19 cellular contexts compared by ENCODE assay signal in the genomic region with DNA sequence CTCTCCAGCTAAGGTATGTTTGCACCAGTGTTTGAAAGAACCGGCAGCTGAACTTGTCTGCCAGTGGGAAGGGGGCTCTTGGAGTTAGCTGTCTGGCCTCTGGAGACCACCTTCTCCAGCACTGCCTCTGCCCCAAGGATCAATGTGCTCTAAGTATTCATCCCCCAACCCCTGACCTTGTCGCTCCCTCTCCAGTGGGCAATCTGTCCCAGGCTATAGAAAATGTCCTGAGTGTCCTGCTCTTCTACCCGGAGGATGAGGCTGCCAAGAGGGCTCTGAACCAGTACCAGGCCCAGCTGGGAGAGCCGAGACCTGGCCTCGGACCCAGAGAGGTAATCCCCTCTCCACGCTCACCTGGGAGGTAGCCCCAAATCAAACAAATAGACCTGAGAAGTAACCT. TPM values are rescaled to one million over a fixed set of nuclear protein-coding genes. Genes with fewer than 3 reads are reported as not detected.
DNase-seq lines count a peak whose midpoint lies in the region; ATAC-seq and TF ChIP-seq lines count a peak whose summit lies in the region.
"Had no signal": no experiment of that assay in that cellular context is flagged by ENCODE, and none has a peak within 500 bp of the region (broad histone marks: within the 10 kb centered on the region; RNA-seq: fewer than 3 reads in every experiment).

No MANE protein-coding gene starts in this region.

- no peak for ATAC-seq in activated CD4-positive, alpha-beta T cell treated with anti-CD3 and anti-CD28 coated beads for 36 hours
- no peak for ATAC-seq in mucosa of descending colon
- no peak for ATAC-seq in heart right ventricle
- ATAC-seq: GM12878, HepG2 had no signal

- no peak for DNase-seq in activated CD4-positive, alpha-beta T cell treated with anti-CD3 and anti-CD28 coated beads, Interleukin-2, amount 10 ng/mL, durations not matched to agents 24 days and 14 days
- DNase-seq in activated CD4-positive, alpha-beta T cell treated with anti-CD3 and anti-CD28 coated beads for 36 hours: no peak
- DNase-seq in activated T-helper 1 cell treated with anti-CD3 and anti-CD28 coated beads, Interleukin-12 subunit alpha, Interleukin-12 subunit beta, Interleukin-2, Interleukin-4 antibody, amounts not matched to agents 30 ng/mL and 10 ng/mL and 1 ng/mL, durations not matched to agents 14 hours and 24 hours and 36 hours (ENCODE audit: low spot score): no peak
- DNase-seq in mucosa of descending colon (peak in 2 of 3 donors; percentile 15 to 36), type B pancreatic cell (ENCODE audit: extremely low spot score, unreplicated experiment) (no peak), RPMI8226 (no peak), heart right ventricle (no peak)
- no peak for DNase-seq in stimulated activated naive CD4-positive, alpha-beta T cell (lab: John Stamatoyannopoulos, UW)
- DNase-seq: Calu3, H7, MM.1S, NCI-H187 treated with DMSO at 0.1 percent for 48 hours, NCI-H2171, NCI-H446 treated with DMSO at 0.1 percent for 48 hours, NCI-H748 treated with DMSO at 0.1 percent for 48 hours, SHP77 treated with DMSO at 0.1 percent for 48 hours had no signal

- H3K4me3 ChIP-seq in mucosa of descending colon (no peak overlapping the region), heart right ventricle (no peak overlapping the region)
- H3K4me3 ChIP-seq: GM12878 had no signal

- peaks cover 37% of the 10 kb centered on the region for H3K27me3 Mint-ChIP-seq in activated CD4-positive, alpha-beta T cell treated with anti-CD3 and anti-CD28 coated beads, Interleukin-2, amount 10 ng/mL, durations not matched to agents 24 days and 14 days
- peaks cover 17% of the 10 kb centered on the region for H3K27me3 Mint-ChIP-seq in activated CD4-positive, alpha-beta T cell treated with anti-CD3 and anti-CD28 coated beads for 36 hours
- H3K27me3 Mint-ChIP-seq in activated T-helper 1 cell treated with anti-CD3 and anti-CD28 coated beads, Interleukin-12 subunit alpha, Interleukin-12 subunit beta, Interleukin-2, Interleukin-4 antibody, amounts not matched to agents 30 ng/mL and 10 ng/mL and 1 ng/mL, durations not matched to agents 14 hours and 24 hours and 36 hours (ENCODE audit: insufficient read depth): peaks cover 33% of the 10 kb centered on the region
- H3K27me3 Mint-ChIP-seq in type B pancreatic cell: peaks cover 15% of the 10 kb centered on the region

- WGBS in heart right ventricle, 2 donors: 88 to 93% methylated on average over 6 of the region's 6 CpGs

- H3K27ac Mint-ChIP-seq in activated CD4-positive, alpha-beta T cell treated with anti-CD3 and anti-CD28 coated beads, Interleukin-2, amount 10 ng/mL, durations not matched to agents 24 days and 14 days: no peak overlapping the region
- no peak overlapping the region for H3K27ac Mint-ChIP-seq in activated CD4-positive, alpha-beta T cell treated with anti-CD3 and anti-CD28 coated beads for 36 hours
- no peak overlapping the region for H3K27ac Mint-ChIP-seq in activated T-helper 1 cell treated with anti-CD3 and anti-CD28 coated beads, Interleukin-12 subunit alpha, Interleukin-12 subunit beta, Interleukin-2, Interleukin-4 antibody, amounts not matched to agents 30 ng/mL and 10 ng/mL and 1 ng/mL, durations not matched to agents 14 hours and 24 hours and 36 hours
- no peak overlapping the region for H3K27ac Mint-ChIP-seq in type B pancreatic cell

- H3K9me3 Mint-ChIP-seq in activated CD4-positive, alpha-beta T cell treated with anti-CD3 and anti-CD28 coated beads, Interleukin-2, amount 10 ng/mL, durations not matched to agents 24 days and 14 days: no peaks in the 10 kb centered on the region
- H3K9me3 Mint-ChIP-seq in activated CD4-positive, alpha-beta T cell treated with anti-CD3 and anti-CD28 coated beads for 36 hours (ENCODE audit: low read depth): no peaks in the 10 kb centered on the region
- no peaks in the 10 kb centered on the region for H3K9me3 Mint-ChIP-seq in activated T-helper 1 cell treated with anti-CD3 and anti-CD28 coated beads, Interleukin-12 subunit alpha, Interleukin-12 subunit beta, Interleukin-2, Interleukin-4 antibody, amounts not matched to agents 30 ng/mL and 10 ng/mL and 1 ng/mL, durations not matched to agents 14 hours and 24 hours and 36 hours
- H3K9me3 Mint-ChIP-seq in type B pancreatic cell: no peaks in the 10 kb centered on the region

- CTCF ChIA-PET in activated CD4-positive, alpha-beta T cell treated with anti-CD3 and anti-CD28 coated beads for 36 hours (lab: Charles Lee): interaction anchor here (0.5 to 6.0 kb wide), 11 partner anchors 8 to 166 kb away, joined by 3 to 55 read pairs (median 3); a partner anchor contains a TSS

- H3K27ac ChIP-seq in heart right ventricle: no peak overlapping the region
- H3K27ac ChIP-seq: C4-2B had no signal

- peak overlapping the region; percentile 26 for H3K4me3 Mint-ChIP-seq in activated CD4-positive, alpha-beta T cell treated with anti-CD3 and anti-CD28 coated beads, Interleukin-2, amount 10 ng/mL, durations not matched to agents 24 days and 14 days
- H3K4me3 Mint-ChIP-seq in activated CD4-positive, alpha-beta T cell treated with anti-CD3 and anti-CD28 coated beads for 36 hours: no peak overlapping the region
- peak overlapping the region; percentile 63 for H3K4me3 Mint-ChIP-seq in activated T-helper 1 cell treated with anti-CD3 and anti-CD28 coated beads, Interleukin-12 subunit alpha, Interleukin-12 subunit beta, Interleukin-2, Interleukin-4 antibody, amounts not matched to agents 30 ng/mL and 10 ng/mL and 1 ng/mL, durations not matched to agents 14 hours and 24 hours and 36 hours
- H3K4me3 Mint-ChIP-seq in type B pancreatic cell: peak overlapping the region; percentile 79

- H3K9me3 ChIP-seq in mucosa of descending colon (no peaks in the 10 kb centered on the region), heart right ventricle (no peaks in the 10 kb centered on the region)

- TF ChIP-seq CTCF in mucosa of descending colon (IDR thresholded peaks at IDR 0.05) (no peak), type B pancreatic cell (conservative IDR thresholded peaks at IDR 0.05) (no peak), heart right ventricle (IDR thresholded peaks at IDR 0.05) (no peak)

- H3K4me1 Mint-ChIP-seq in activated CD4-positive, alpha-beta T cell treated with anti-CD3 and anti-CD28 coated beads, Interleukin-2, amount 10 ng/mL, durations not matched to agents 24 days and 14 days: peaks cover 24% of the 10 kb centered on the region
- H3K4me1 Mint-ChIP-seq in activated CD4-positive, alpha-beta T cell treated with anti-CD3 and anti-CD28 coated beads for 36 hours: peaks cover 21% of the 10 kb centered on the region
- H3K4me1 Mint-ChIP-seq in activated T-helper 1 cell treated with anti-CD3 and anti-CD28 coated beads, Interleukin-12 subunit alpha, Interleukin-12 subunit beta, Interleukin-2, Interleukin-4 antibody, amounts not matched to agents 30 ng/mL and 10 ng/mL and 1 ng/mL, durations not matched to agents 14 hours and 24 hours and 36 hours (ENCODE audit: low read depth): peaks cover 33% of the 10 kb centered on the region
- peaks cover 10% of the 10 kb centered on the region for H3K4me1 Mint-ChIP-seq in type B pancreatic cell (ENCODE audit: unreplicated experiment)

- intact Hi-C loops in activated CD4-positive, alpha-beta T cell treated with anti-CD3 and anti-CD28 coated beads, Interleukin-2, amount 10 ng/mL, durations not matched to agents 24 days and 14 days (cut with micrococcal nuclease): no loop called here
- intact Hi-C loops in activated CD4-positive, alpha-beta T cell treated with anti-CD3 and anti-CD28 coated beads for 36 hours (cut with DNase I, micrococcal nuclease): no loop called here
- intact Hi-C loops in activated T-helper 1 cell treated with anti-CD3 and anti-CD28 coated beads, Interleukin-12 subunit alpha, Interleukin-12 subunit beta, Interleukin-2, Interleukin-4 antibody, amounts not matched to agents 30 ng/mL and 10 ng/mL and 1 ng/mL, durations not matched to agents 14 hours and 24 hours and 36 hours (cut with micrococcal nuclease): no loop called here
- intact Hi-C loops in mucosa of descending colon (cut with DNase I, micrococcal nuclease): no loop called here
- intact Hi-C loops in heart right ventricle (cut with DNase I): no loop called here

- H3K4me1 ChIP-seq in mucosa of descending colon (ENCODE audit: low read depth) (peaks cover 6% of the 10 kb centered on the region), heart right ventricle (peaks cover 8 to 62% (median 24%) of the 10 kb centered on the region in 9 donors)

- POLR2A ChIA-PET in activated CD4-positive, alpha-beta T cell treated with anti-CD3 and anti-CD28 coated beads for 36 hours (lab: Charles Lee): interaction anchor here (0.6 kb wide), 1 partner anchor 161 kb away, joined by 3 read pairs; no protein-coding TSS in a partner anchor

- H3K27me3 ChIP-seq in heart right ventricle: peaks cover 0 to 40% (median 0%) of the 10 kb centered on the region in 7 donors

- peaks cover 2% of the 10 kb centered on the region for H3K36me3 Mint-ChIP-seq in activated CD4-positive, alpha-beta T cell treated with anti-CD3 and anti-CD28 coated beads, Interleukin-2, amount 10 ng/mL, durations not matched to agents 24 days and 14 days (ENCODE audit: low read depth)
- no peaks in the 10 kb centered on the region for H3K36me3 Mint-ChIP-seq in activated CD4-positive, alpha-beta T cell treated with anti-CD3 and anti-CD28 coated beads for 36 hours (ENCODE audit: low read depth)
- no peaks in the 10 kb centered on the region for H3K36me3 Mint-ChIP-seq in activated T-helper 1 cell treated with anti-CD3 and anti-CD28 coated beads, Interleukin-12 subunit alpha, Interleukin-12 subunit beta, Interleukin-2, Interleukin-4 antibody, amounts not matched to agents 30 ng/mL and 10 ng/mL and 1 ng/mL, durations not matched to agents 14 hours and 24 hours and 36 hours (ENCODE audit: low read depth)
- peaks cover 22% of the 10 kb centered on the region for H3K36me3 Mint-ChIP-seq in type B pancreatic cell

- H3K36me3 ChIP-seq in mucosa of descending colon (ENCODE audit: low read depth): no peaks in the 10 kb centered on the region
- peaks cover 0 to 45% (median 0%) of the 10 kb centered on the region in 9 donors for H3K36me3 ChIP-seq in heart right ventricle

RNA-seq across cellular contexts. Expression of a gene that starts 2.8 kb away (rescaled TPM):
- total RNA-seq in activated CD4-positive, alpha-beta T cell treated with anti-CD3 and anti-CD28 coated beads, Interleukin-2, amount 10 ng/mL, durations not matched to agents 24 days and 14 days: 4.1 and 4.7 TPM in 2 replicates
- total RNA-seq in activated CD4-positive, alpha-beta T cell treated with anti-CD3 and anti-CD28 coated beads for 36 hours: 1 to 10 TPM in 1 of 2 experiments, under 1 TPM in 1; 0.86 to 1.3 TPM
- total RNA-seq in activated T-helper 1 cell treated with anti-CD3 and anti-CD28 coated beads, Interleukin-12 subunit alpha, Interleukin-12 subunit beta, Interleukin-2, Interleukin-4 antibody, amounts not matched to agents 30 ng/mL and 10 ng/mL and 1 ng/mL, durations not matched to agents 14 hours and 24 hours and 36 hours: 3.5 and 4.0 TPM in 2 replicates
- 10 to 100 TPM in 1 of 3 donors, 1 to 10 TPM in 2; 1.6 to 24.2 (median 5.2) TPM for total RNA-seq in mucosa of descending colon
- 40.7 and 66.0 TPM in 2 replicates for total RNA-seq in type B pancreatic cell (ENCODE audit: low replicate concordance)
- 10 to 100 TPM in 9 of 10 donors, 1 to 10 TPM in 1; 6.4 to 24.6 (median 16.0) TPM for total RNA-seq in heart right ventricle
- polyA plus RNA-seq in heart right ventricle: 10 to 100 TPM; 12.5 to 37.8 TPM

RNA-seq across cellular contexts. Expression of a gene that starts 9.4 kb away (rescaled TPM):
- total RNA-seq in activated CD4-positive, alpha-beta T cell treated with anti-CD3 and anti-CD28 coated beads, Interleukin-2, amount 10 ng/mL, durations not matched to agents 24 days and 14 days: 0.21 and 0.43 TPM in 2 replicates
- total RNA-seq in activated CD4-positive, alpha-beta T cell treated with anti-CD3 and anti-CD28 coated beads for 36 hours: under 1 TPM; 0.11 to 0.26 TPM
- 0.29 and 0.32 TPM in 2 replicates for total RNA-seq in activated T-helper 1 cell treated with anti-CD3 and anti-CD28 coated beads, Interleukin-12 subunit alpha, Interleukin-12 subunit beta, Interleukin-2, Interleukin-4 antibody, amounts not matched to agents 30 ng/mL and 10 ng/mL and 1 ng/mL, durations not matched to agents 14 hours and 24 hours and 36 hours
- 10 to 100 TPM in 1 of 3 donors, 1 to 10 TPM in 2; 1.7 to 18.6 (median 3.1) TPM for total RNA-seq in mucosa of descending colon
- total RNA-seq in type B pancreatic cell (ENCODE audit: low replicate concordance): 5.4 and 17.8 TPM in 2 replicates
- total RNA-seq in heart right ventricle: 1 to 10 TPM; 1.8 to 5.7 (median 3.8) TPM
- polyA plus RNA-seq in heart right ventricle: 10 to 100 TPM in 1 of 2 donors, 1 to 10 TPM in 1; 7.0 to 16.8 TPM
- total RNA-seq: Calu3, GM12878, HepG2 had no signal
- polyA plus RNA-seq: GM12878 had no signal

RNA-seq across cellular contexts. Expression of a gene that starts 9.7 kb away (rescaled TPM):
- 1.6 and 1.7 TPM in 2 replicates for total RNA-seq in activated CD4-positive, alpha-beta T cell treated with anti-CD3 and anti-CD28 coated beads, Interleukin-2, amount 10 ng/mL, durations not matched to agents 24 days and 14 days
- total RNA-seq in activated CD4-positive, alpha-beta T cell treated with anti-CD3 and anti-CD28 coated beads for 36 hours: under 1 TPM; 0.66 to 0.76 TPM
- total RNA-seq in activated T-helper 1 cell treated with anti-CD3 and anti-CD28 coated beads, Interleukin-12 subunit alpha, Interleukin-12 subunit beta, Interleukin-2, Interleukin-4 antibody, amounts not matched to agents 30 ng/mL and 10 ng/mL and 1 ng/mL, durations not matched to agents 14 hours and 24 hours and 36 hours: 1.6 and 1.7 TPM in 2 replicates
- total RNA-seq in mucosa of descending colon: 1 to 10 TPM in 1 of 3 donors, under 1 TPM in 2; 0.38 to 5.3 (median 0.96) TPM
- total RNA-seq in type B pancreatic cell (ENCODE audit: low replicate concordance): 6.3 and 25.2 TPM in 2 replicates
- 10 to 100 TPM in 2 of 10 donors, 1 to 10 TPM in 8; 2.4 to 14.6 (median 7.5) TPM for total RNA-seq in heart right ventricle
- 10 to 100 TPM in 1 of 2 donors, 1 to 10 TPM in 1; 1.9 to 15.0 TPM for polyA plus RNA-seq in heart right ventricle
- total RNA-seq: Calu3 had no signal

RNA-seq across cellular contexts. Expression of a gene that starts 20.1 kb away (rescaled TPM):
- total RNA-seq in activated CD4-positive, alpha-beta T cell treated with anti-CD3 and anti-CD28 coated beads, Interleukin-2, amount 10 ng/mL, durations not matched to agents 24 days and 14 days: 32.6 and 33.7 TPM in 2 replicates
- 10 to 100 TPM; 87.8 to 99.7 TPM for total RNA-seq in activated CD4-positive, alpha-beta T cell treated with anti-CD3 and anti-CD28 coated beads for 36 hours
- 27.2 and 32.5 TPM in 2 replicates for total RNA-seq in activated T-helper 1 cell treated with anti-CD3 and anti-CD28 coated beads, Interleukin-12 subunit alpha, Interleukin-12 subunit beta, Interleukin-2, Interleukin-4 antibody, amounts not matched to agents 30 ng/mL and 10 ng/mL and 1 ng/mL, durations not matched to agents 14 hours and 24 hours and 36 hours
- 10 to 100 TPM in 1 of 3 donors, 1 to 10 TPM in 2; 2.8 to 15.3 (median 5.2) TPM for total RNA-seq in mucosa of descending colon
- total RNA-seq in type B pancreatic cell (ENCODE audit: low replicate concordance): 31.7 and 33.5 TPM in 2 replicates
- total RNA-seq in heart right ventricle: 1 to 10 TPM in 3 of 10 donors, under 1 TPM in 6, not detected in 1; 0.22 to 4.0 (median 0.55) TPM
- 1 to 10 TPM in 1 of 2 donors, under 1 TPM in 1; 0.45 to 1.5 TPM for polyA plus RNA-seq in heart right ventricle

RNA-seq across cellular contexts. Expression of a gene that starts 20.9 kb away (rescaled TPM):
- 121 TPM in 2 replicates for total RNA-seq in activated CD4-positive, alpha-beta T cell treated with anti-CD3 and anti-CD28 coated beads, Interleukin-2, amount 10 ng/mL, durations not matched to agents 24 days and 14 days
- total RNA-seq in activated CD4-positive, alpha-beta T cell treated with anti-CD3 and anti-CD28 coated beads for 36 hours: 100 to 1,000 TPM; 128 to 132 TPM
- 116 and 127 TPM in 2 replicates for total RNA-seq in activated T-helper 1 cell treated with anti-CD3 and anti-CD28 coated beads, Interleukin-12 subunit alpha, Interleukin-12 subunit beta, Interleukin-2, Interleukin-4 antibody, amounts not matched to agents 30 ng/mL and 10 ng/mL and 1 ng/mL, durations not matched to agents 14 hours and 24 hours and 36 hours
- total RNA-seq in mucosa of descending colon: 10 to 100 TPM; 65.9 to 80.7 (median 79.7) TPM
- 121 and 198 TPM in 2 replicates for total RNA-seq in type B pancreatic cell (ENCODE audit: low replicate concordance)
- 10 to 100 TPM; 64.8 to 95.5 (median 74.1) TPM for total RNA-seq in heart right ventricle
- 10 to 100 TPM; 17.6 to 37.4 TPM for polyA plus RNA-seq in heart right ventricle

Comparison
In these comparisons a context has a peak if more than half of its experiments do, and no peak if none do; other contexts are left out.
1. DNase-seq: peak in mucosa of descending colon (2 of 3); none in activated CD4-positive, alpha-beta T cell treated with anti-CD3 and anti-CD28 coated beads, Interleukin-2, amount 10 ng/mL, durations not matched to agents 24 days and 14 days (single experiment), activated CD4-positive, alpha-beta T cell treated with anti-CD3 and anti-CD28 coated beads for 36 hours (single experiment), activated T-helper 1 cell treated with anti-CD3 and anti-CD28 coated beads, Interleukin-12 subunit alpha, Interleukin-12 subunit beta, Interleukin-2, Interleukin-4 antibody, amounts not matched to agents 30 ng/mL and 10 ng/mL and 1 ng/mL, durations not matched to agents 14 hours and 24 hours and 36 hours (single experiment), type B pancreatic cell (single experiment), RPMI8226 (single experiment), stimulated activated naive CD4-positive, alpha-beta T cell (0 of 6) and heart right ventricle (0 of 2).